ENCODE assay signal across 8 cellular contexts in genomic region chrX:71128915-71129765, GRCh38. TPM values are rescaled to one million over a fixed set of nuclear protein-coding genes. Genes with fewer than 3 reads are reported as not detected.
DNase-seq lines count a peak whose midpoint lies in the region; ATAC-seq and TF ChIP-seq lines count a peak whose summit lies in the region.

No MANE protein-coding gene starts in this region.

- no peak overlapping the region for H3K4me2 ChIP-seq in smooth muscle cell

- H3K9ac ChIP-seq in smooth muscle cell (ENCODE audit: low read depth): no peak overlapping the region

- no peaks in the 10 kb centered on the region for H4K20me1 ChIP-seq in smooth muscle cell (ENCODE audit: low read depth)

- H3K4me1 ChIP-seq in right cardiac atrium (ENCODE audit: control insufficient read depth, insufficient read depth, low read length) (no peaks in the 10 kb centered on the region), smooth muscle cell (ENCODE audit: low read depth) (no peaks in the 10 kb centered on the region)

- DNase-seq in 8988T (peak; percentile 38), KBM-7 (peak; percentile 91), T-helper 2 cell (peak; percentile 47 to 74 (median 64)), amniotic stem cell (lab: John Stamatoyannopoulos, UW) (peak; percentile 5), right cardiac atrium (peak; percentile 64 to 85 (median 84)), smooth muscle cell (lab: John Stamatoyannopoulos, UW; ENCODE audit: unreplicated experiment) (peak; percentile 5), NCI-H1930 (lab: John Stamatoyannopoulos, UW) (no peak)

- ATAC-seq in GM18502 (IDR thresholded peaks at IDR 0.05; ENCODE audit: poor library complexity, unreplicated experiment) (peak; percentile 78), right cardiac atrium (peak; percentile 68 to 80)

- H3K27ac ChIP-seq in right cardiac atrium (ENCODE audit: low read length) (no peak overlapping the region), smooth muscle cell (ENCODE audit: low read depth) (no peak overlapping the region)

- H3K4me3 ChIP-seq in right cardiac atrium (ENCODE audit: low read length) (no peak overlapping the region), smooth muscle cell (no peak overlapping the region)

- H3K27me3 ChIP-seq in right cardiac atrium (ENCODE audit: control insufficient read depth, insufficient read depth) (no peaks in the 10 kb centered on the region), smooth muscle cell (ENCODE audit: low read depth) (no peaks in the 10 kb centered on the region)

- TF ChIP-seq CTCF in smooth muscle cell (IDR thresholded peaks at IDR 0.05; ENCODE audit: borderline replicate concordance, insufficient read depth, poor library complexity, severe bottlenecking): peak; percentile 65

- H3K9me3 ChIP-seq in right cardiac atrium (ENCODE audit: control insufficient read depth, low read length) (no peaks in the 10 kb centered on the region), smooth muscle cell (replicated peaks; ENCODE audit: low read depth) (no peaks in the 10 kb centered on the region)

- 34% methylated on average over 18 of the region's 18 CpGs for WGBS in right cardiac atrium
- WGBS in smooth muscle cell (ENCODE audit: low lambda C conversion rate): 60% methylated on average over 18 of the region's 18 CpGs

- in situ Hi-C loops in KBM-7 (cut with MboI; ENCODE audit: low pct_unique_long_range_greater_than_20kb, low sequenced_read_pairs): no loop called here

- intact Hi-C loops in right cardiac atrium (cut with DNase I): no loop called here

- no peaks in the 10 kb centered on the region for H3K79me2 ChIP-seq in smooth muscle cell (ENCODE audit: low read depth)

- H3K36me3 ChIP-seq in smooth muscle cell (ENCODE audit: low read depth): no peaks in the 10 kb centered on the region

- no peaks in the 10 kb centered on the region for H3F3A ChIP-seq in smooth muscle cell (ENCODE audit: low read depth)

- H2AFZ ChIP-seq in smooth muscle cell (ENCODE audit: low read depth): no peak overlapping the region

RNA-seq across cellular contexts. Expression of gene MED12, which starts 10.7 kb away (rescaled TPM):
- total RNA-seq in right cardiac atrium: 10 to 100 TPM; 19.6 to 25.9 (median 24.2) TPM
- 10.2 TPM for polyA plus RNA-seq in right cardiac atrium
- 19.6 and 25.4 TPM in 2 replicates for total RNA-seq in smooth muscle cell
- polyA plus RNA-seq in smooth muscle cell: 11.8 and 13.6 TPM in 2 replicates

RNA-seq across cellular contexts. Expression of gene NLGN3, which starts 15.5 kb away (rescaled TPM):
- total RNA-seq in right cardiac atrium (1 to 10 TPM in 3 of 4 donors, under 1 TPM in 1; 0.75 to 1.9 (median 1.4) TPM), smooth muscle cell (0.13 and 0.40 TPM in 2 replicates)
- polyA plus RNA-seq in right cardiac atrium (0.88 TPM), smooth muscle cell (0.18 and 1.5 TPM in 2 replicates)

RNA-seq across cellular contexts. Expression of gene IL2RG, which starts 17.8 kb away (rescaled TPM):
- total RNA-seq in right cardiac atrium (1 to 10 TPM in 3 of 4 donors, under 1 TPM in 1; 0.88 to 4.1 (median 2.2) TPM), smooth muscle cell (not detected in 2 replicates)
- polyA plus RNA-seq in right cardiac atrium (1.1 TPM), smooth muscle cell (not detected in 2 replicates)

RNA-seq across cellular contexts. Expression of gene CXorf65, which starts 22.6 kb away (rescaled TPM):
- total RNA-seq in right cardiac atrium (under 1 TPM in 1 of 4 donors, not detected in 3; 0.71 TPM), smooth muscle cell (not detected in 2 replicates)
- polyA plus RNA-seq in right cardiac atrium (not detected), smooth muscle cell (not detected in 2 replicates)

RNA-seq across cellular contexts. Expression of gene FOXO4, which starts 33.5 kb away (rescaled TPM):
- total RNA-seq in right cardiac atrium (10 to 100 TPM; 32.9 to 59.2 (median 37.1) TPM), smooth muscle cell (3.9 and 4.1 TPM in 2 replicates)
- polyA plus RNA-seq in right cardiac atrium (27.8 TPM), smooth muscle cell (2.1 and 3.4 TPM in 2 replicates)

Comparison
In these comparisons a context has a peak if more than half of its experiments do, and no peak if none do; other contexts are left out.
1. DNase-seq: peak in 8988T (single experiment), KBM-7 (single experiment), T-helper 2 cell (5 of 5), amniotic stem cell (single experiment), right cardiac atrium (3 of 3) and smooth muscle cell (single experiment); none in NCI-H1930 (0 of 2).